ENCODE assay signal across 8 cellular contexts in the genomic region with DNA sequence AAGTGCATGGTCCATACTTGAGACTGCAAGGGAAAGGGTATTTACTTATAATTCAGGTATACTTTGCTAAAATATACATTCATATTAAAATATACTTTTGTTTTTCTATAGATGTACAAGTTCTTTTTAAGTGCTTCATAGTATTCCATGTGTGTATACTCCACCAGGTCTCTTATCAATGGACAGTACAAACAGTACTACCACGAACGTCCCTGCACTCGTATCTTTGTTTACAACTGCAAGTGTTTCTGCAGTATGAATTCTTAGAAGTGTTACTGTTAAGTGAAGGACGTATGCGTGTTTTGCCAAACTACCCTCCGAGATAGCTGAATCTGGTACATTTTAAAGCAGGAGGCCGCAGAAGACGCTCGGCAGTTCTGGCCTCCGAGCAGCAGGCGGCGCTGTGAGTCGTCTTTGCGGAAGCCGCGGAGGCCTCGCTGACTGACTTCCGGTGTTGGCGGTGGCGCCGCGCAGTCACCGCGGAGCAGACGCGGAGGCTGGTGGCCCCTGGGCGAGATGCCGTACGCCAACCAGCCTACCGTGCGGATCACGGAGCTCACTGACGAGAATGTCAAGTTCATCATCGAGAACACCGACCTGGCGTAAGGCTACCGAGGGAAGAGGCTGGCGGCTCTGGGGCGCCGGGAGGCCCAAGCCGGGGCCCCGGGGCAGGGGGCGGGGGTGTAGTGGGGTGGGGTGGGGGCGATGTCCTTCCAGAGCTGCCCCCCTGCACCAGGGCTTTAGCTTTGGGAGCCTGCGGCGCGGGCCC. TPM values are rescaled to one million over a fixed set of nuclear protein-coding genes. Genes with fewer than 3 reads are reported as not detected.
DNase-seq lines count a peak whose midpoint lies in the region; ATAC-seq and TF ChIP-seq lines count a peak whose summit lies in the region.

A gene (plus strand): TSS at position 471 of the 769 bp plus-strand sequence. CDS start 46 bp downstream, at position 517.

- H3K27me3 Mint-ChIP-seq in T-helper 1 cell treated with Interleukin-12 subunit alpha and Interleukin-12 subunit beta and Interleukin-4 antibody, amounts not matched to agents 30 μg/mL and 1 μg/mL, for 36 hours (ENCODE audit: low read depth), result no peaks in the 10 kb centered on the region

- peak within 1 kb of the TSS; percentile 99 for H3K27ac Mint-ChIP-seq in T-helper 1 cell treated with Interleukin-12 subunit alpha and Interleukin-12 subunit beta and Interleukin-4 antibody, amounts not matched to agents 30 μg/mL and 1 μg/mL, for 36 hours

- no peaks in the 10 kb centered on the region for H3K9me3 ChIP-seq in uterus

- TF ChIP-seq CTCF in GM12874 (IDR thresholded peaks at IDR 0.05; ENCODE audit: insufficient read depth, low read depth, low read length) (peak; percentile 97), uterus (IDR thresholded peaks at IDR 0.05) (peak; percentile 97)

- peaks cover 4 to 13% of the 10 kb centered on the region in 2 donors for H3K4me1 ChIP-seq in uterus

- TF ChIP-seq POLR2A in uterus (IDR thresholded peaks at IDR 0.05), result peak; percentile 41 to 91

- DNase-seq in NCI-H1105 treated with DMSO at 0.1 percent for 48 hours (lab: John Stamatoyannopoulos, UW), result peak; percentile 45
- DNase-seq in amniotic stem cell (lab: John Stamatoyannopoulos, UW), result peak; percentile 78
- DNase-seq in left ventricle myocardium superior, result peak; percentile 94
- peak; percentile 77 for DNase-seq in putamen (ENCODE audit: low spot score)
- DNase-seq in uterus, result peak; percentile 84 to 88

- ATAC-seq in HG02642 (IDR thresholded peaks at IDR 0.05; ENCODE audit: poor library complexity, unreplicated experiment), result peak; percentile 95
- ATAC-seq in left ventricle myocardium superior, result peak; percentile 89

- H3K27me3 ChIP-seq in uterus, result no peaks in the 10 kb centered on the region

- H3K4me3 ChIP-seq in uterus, result peak within 1 kb of the TSS; percentile 78 to 96

- H3K27ac ChIP-seq in uterus, result peak within 1 kb of the TSS; percentile 85 to 87

- peak within 1 kb of the TSS; percentile 100 for H3K4me3 Mint-ChIP-seq in T-helper 1 cell treated with Interleukin-12 subunit alpha and Interleukin-12 subunit beta and Interleukin-4 antibody, amounts not matched to agents 30 μg/mL and 1 μg/mL, for 36 hours

- no peaks in the 10 kb centered on the region for H3K36me3 ChIP-seq in uterus

- peaks cover 20% of the 10 kb centered on the region for H3K4me1 Mint-ChIP-seq in T-helper 1 cell treated with Interleukin-12 subunit alpha and Interleukin-12 subunit beta and Interleukin-4 antibody, amounts not matched to agents 30 μg/mL and 1 μg/mL, for 36 hours (ENCODE audit: low read depth)

- no peaks in the 10 kb centered on the region for H3K9me3 Mint-ChIP-seq in T-helper 1 cell treated with Interleukin-12 subunit alpha and Interleukin-12 subunit beta and Interleukin-4 antibody, amounts not matched to agents 30 μg/mL and 1 μg/mL, for 36 hours

- H3K36me3 Mint-ChIP-seq in T-helper 1 cell treated with Interleukin-12 subunit alpha and Interleukin-12 subunit beta and Interleukin-4 antibody, amounts not matched to agents 30 μg/mL and 1 μg/mL, for 36 hours (ENCODE audit: low read depth), result peaks cover 19% of the 10 kb centered on the region

- intact Hi-C loops in left ventricle myocardium superior (cut with micrococcal nuclease), result loop anchor here (10.0 kb wide), 1 partner anchor 52 kb away; no protein-coding TSS in a partner anchor
- intact Hi-C loops in uterus (cut with DNase I; ENCODE audit: low total_unique reads), result no loop called here

RNA-seq across cellular contexts. Expression of the gene that starts here (rescaled TPM):
- total RNA-seq in left ventricle myocardium superior (37.3 TPM), uterus (100 to 1,000 TPM in 2 of 4 donors, 10 to 100 TPM in 2; 64.3 to 460 (median 104) TPM)

Comparison
In these comparisons a context has a peak if more than half of its experiments do, and no peak if none do; other contexts are left out.
1. Peak in every context shown above with its lines: DNase-seq, ATAC-seq, H3K4me3 ChIP-seq and H3K27ac ChIP-seq.